ENCODE assay signal across 23 cellular contexts in genomic region chr3:38332202-38332601, GRCh38.
"Had no signal": no experiment of that assay in that cellular context is flagged by ENCODE, and none has a peak within 500 bp of the region (broad histone marks: within the 10 kb centered on the region; RNA-seq: fewer than 3 reads in every experiment).

No MANE protein-coding gene starts in this region.

- DNase-seq: activated CD4-positive, alpha-beta T cell treated with anti-CD3 and anti-CD28 coated beads for 1 hour; activated CD4-positive, alpha-beta T cell treated with anti-CD3 and anti-CD28 coated beads, Interleukin-2, amount 10 ng/mL, durations not matched to agents 24 days and 14 days; activated CD4-positive, alpha-beta T cell treated with anti-CD3 and anti-CD28 coated beads, Interleukin-2, amount 50 U/mL, for 48 hours; activated CD8-positive, alpha-beta memory T cell treated with anti-CD3 and anti-CD28 coated beads, Interleukin-2, amount 10 ng/mL, durations not matched to agents 7 days and 5 days; activated effector memory CD4-positive, alpha-beta T cell treated with anti-CD3 and anti-CD28 coated beads, Interleukin-2, amount 50 U/mL, for 16 hours; activated naive CD4-positive, alpha-beta T cell treated with Interleukin-2 at 50 U/mL for 16 hours; activated naive CD8-positive, alpha-beta T cell treated with anti-CD3 and anti-CD28 coated beads, Interleukin-2, amount 50 U/mL, for 24 hours; activated T-cell treated with anti-CD3 and anti-CD28 coated beads, Interleukin-2, amount 50 U/mL, for 24 hours; amniotic stem cell; body of pancreas; central memory CD4-positive, alpha-beta T cell; IMR-90; MM.1S; NCI-H1092 treated with DMSO at 0.1 percent for 48 hours; NCI-H1417 treated with DMSO at 0.1 percent for 48 hours; NCI-H1694; NCI-H2029 treated with DMSO at 0.1 percent for 48 hours; NCI-H524; PC-3; SHP77 treated with DMSO at 0.1 percent for 48 hours; T-helper 1 cell had no signal

- FAIRE-seq: bronchial epithelial cell, RCC 7860 had no signal
